ENCODE assay signal across 14 cellular contexts in the genomic region with DNA sequence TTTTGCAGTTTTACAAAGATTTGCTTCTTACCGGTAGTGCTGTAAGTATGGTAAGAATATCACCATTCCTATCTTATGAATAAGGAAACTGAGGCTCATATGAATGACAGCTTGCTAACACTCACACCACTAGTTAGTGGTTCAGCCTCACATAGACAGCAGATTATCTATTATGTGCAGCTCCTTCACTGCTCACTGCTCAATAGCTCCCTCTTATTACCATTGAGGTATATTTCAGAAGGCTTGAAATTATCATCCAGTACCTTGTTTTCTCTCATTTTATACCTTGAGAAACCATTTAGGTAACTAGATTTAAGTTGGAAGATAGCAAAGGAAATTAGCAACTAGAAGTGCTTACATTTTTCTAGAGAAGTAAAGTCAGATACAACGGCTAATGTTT. TPM values are rescaled to one million over a fixed set of nuclear protein-coding genes. Genes with fewer than 3 reads are reported as not detected.
DNase-seq lines count a peak whose midpoint lies in the region; ATAC-seq, FAIRE-seq and TF ChIP-seq lines count a peak whose summit lies in the region.
"Had no signal": no experiment of that assay in that cellular context is flagged by ENCODE, and none has a peak within 500 bp of the region (broad histone marks: within the 10 kb centered on the region; RNA-seq: fewer than 3 reads in every experiment).

No MANE protein-coding gene starts in this region.

- H4K20me1 ChIP-seq in DND-41 (ENCODE audit: insufficient read depth, low read length): no peaks in the 10 kb centered on the region; the same call in 1 of the 2 replicates

- no peaks in the 10 kb centered on the region for H3K9me3 ChIP-seq in DND-41 (ENCODE audit: insufficient read depth, low read length, severe bottlenecking)
- no peaks in the 10 kb centered on the region for H3K9me3 ChIP-seq in small intestine (ENCODE audit: control insufficient read depth, low read depth)
- H3K9me3 ChIP-seq: tibial nerve had no signal

- no peak overlapping the region for H2AFZ ChIP-seq in DND-41 (ENCODE audit: low read depth, low read length)

- no peaks in the 10 kb centered on the region for H3K27me3 Mint-ChIP-seq in CD14-positive monocyte (ENCODE audit: low read depth in 3 of 3)
- H3K27me3 Mint-ChIP-seq: activated T-cell treated with anti-CD3 and anti-CD28 coated beads, Interleukin-2, amount 50 U/mL, for 24 hours; T-cell had no signal

- H3K36me3 Mint-ChIP-seq in CD14-positive monocyte: peaks cover 47 to 49% of the 10 kb centered on the region in 2 donors

- peak; percentile 34 for TF ChIP-seq RAD21 in Ishikawa (IDR thresholded peaks at IDR 0.05; ENCODE audit: low read depth)

- no peak for FAIRE-seq in small intestine (lab: Jason Lieb, UNC)

- H3K4me1 ChIP-seq in DND-41 (ENCODE audit: insufficient read depth, low read length) (no peaks in the 10 kb centered on the region), small intestine (ENCODE audit: control insufficient read depth in 2 of 2, insufficient read depth in 1 of 2, low read depth in 1 of 2, low read length in 1 of 2) (no peaks in the 10 kb centered on the region)

- peak; percentile 12 for TF ChIP-seq CTCF in DND-41 (IDR thresholded peaks at IDR 0.05; ENCODE audit: borderline replicate concordance, extremely low read depth, low read length, poor library complexity, severe bottlenecking)
- no peak for TF ChIP-seq CTCF in CD14-positive monocyte (IDR thresholded peaks at IDR 0.05)

- DNase-seq in DND-41 (no peak), SHP77 treated with DMSO at 0.1 percent for 48 hours (lab: John Stamatoyannopoulos, UW) (peak; percentile 43), left lobe of liver (ENCODE audit: low spot score) (no peak), small intestine (no peak), CD14-positive monocyte (ENCODE audit: low spot score) (no peak)
- no peak for DNase-seq in activated naive CD4-positive, alpha-beta T cell treated with Interleukin-2 at 50 U/mL for 16 hours
- DNase-seq: activated CD4-positive, alpha-beta T cell treated with anti-CD3 and anti-CD28 coated beads for 4 hours; activated T-cell treated with anti-CD3 and anti-CD28 coated beads, Interleukin-2, amount 50 U/mL, for 24 hours; aorta; effector CD4-positive, alpha-beta T cell; T-cell had no signal

- no peaks in the 10 kb centered on the region for H3K4me1 Mint-ChIP-seq in CD14-positive monocyte
- H3K4me1 Mint-ChIP-seq: nephron had no signal

- 64 to 71% (median 71%) methylated on average over 2 of the region's 2 CpGs for WGBS in small intestine, 3 donors

- H3K27ac Mint-ChIP-seq in CD14-positive monocyte: no peak overlapping the region
- H3K27ac Mint-ChIP-seq: activated T-cell treated with anti-CD3 and anti-CD28 coated beads, Interleukin-2, amount 50 U/mL, for 24 hours; nephron; T-cell had no signal

- H3K79me2 ChIP-seq in DND-41 (ENCODE audit: insufficient read depth, low read length): peaks cover 19% of the 10 kb centered on the region; the same call in 1 of the 2 replicates

- H3K4me3 ChIP-seq in DND-41 (ENCODE audit: low read depth in 1 of 2, low read length in 2 of 2) (no peak overlapping the region), small intestine (ENCODE audit: low read depth in 1 of 2, low read length in 2 of 2) (no peak overlapping the region)
- H3K4me3 ChIP-seq: tibial nerve had no signal

- no peak for TF ChIP-seq EP300 in Ishikawa (IDR thresholded peaks at IDR 0.05; ENCODE audit: borderline replicate concordance)

- no peak overlapping the region for H3K4me3 Mint-ChIP-seq in CD14-positive monocyte
- H3K4me3 Mint-ChIP-seq: activated T-cell treated with anti-CD3 and anti-CD28 coated beads, Interleukin-2, amount 50 U/mL, for 24 hours; nephron; T-cell had no signal

- no peak overlapping the region for H3K4me2 ChIP-seq in DND-41 (ENCODE audit: insufficient read depth, low read length)

- no peak overlapping the region for H3K9ac ChIP-seq in DND-41 (ENCODE audit: low read depth, low read length)

- ATAC-seq in DND-41 (ENCODE audit: insufficient read depth, low read depth): no peak
- peak; percentile 66 for ATAC-seq in left lobe of liver
- ATAC-seq: T-cell had no signal

- intact Hi-C loops in CD14-positive monocyte (cut with micrococcal nuclease): no loop called here

- peaks cover 0 to 8% (median 5%) of the 10 kb centered on the region in 7 donors for H3K9me3 Mint-ChIP-seq in CD14-positive monocyte
- H3K9me3 Mint-ChIP-seq: activated T-cell treated with anti-CD3 and anti-CD28 coated beads, Interleukin-2, amount 50 U/mL, for 24 hours; T-cell had no signal

- H3K27me3 ChIP-seq in DND-41 (ENCODE audit: insufficient read depth, low read length, poor library complexity): no peaks in the 10 kb centered on the region
- H3K27me3 ChIP-seq in small intestine (ENCODE audit: control insufficient read depth in 2 of 2, insufficient read depth in 2 of 2, low read length in 2 of 2): no peaks in the 10 kb centered on the region
- H3K27me3 ChIP-seq: tibial nerve had no signal

- H3K27ac ChIP-seq in DND-41 (ENCODE audit: low read length): no peak overlapping the region
- no peak overlapping the region for H3K27ac ChIP-seq in small intestine (ENCODE audit: low read depth in 1 of 2, low read length in 1 of 2)
- H3K27ac ChIP-seq: tibial nerve had no signal

- H3K36me3 ChIP-seq in DND-41 (ENCODE audit: insufficient read depth, low read length) (peaks cover 68% of the 10 kb centered on the region), small intestine (ENCODE audit: control insufficient read depth in 2 of 2, insufficient read depth in 2 of 2, low read length in 2 of 2) (peaks cover 0 to 10% of the 10 kb centered on the region in 2 donors)

TF ChIP-seq in Ishikawa, 13 proteins besides CTCF, POLR2A, EP300 and RAD21:
- TF ChIP-seq TCF12 (IDR thresholded peaks at IDR 0.05; ENCODE audit: low read depth) (no peak), TEAD4 (IDR thresholded peaks at IDR 0.05) (no peak)
- TF ChIP-seq, protein P1, sequence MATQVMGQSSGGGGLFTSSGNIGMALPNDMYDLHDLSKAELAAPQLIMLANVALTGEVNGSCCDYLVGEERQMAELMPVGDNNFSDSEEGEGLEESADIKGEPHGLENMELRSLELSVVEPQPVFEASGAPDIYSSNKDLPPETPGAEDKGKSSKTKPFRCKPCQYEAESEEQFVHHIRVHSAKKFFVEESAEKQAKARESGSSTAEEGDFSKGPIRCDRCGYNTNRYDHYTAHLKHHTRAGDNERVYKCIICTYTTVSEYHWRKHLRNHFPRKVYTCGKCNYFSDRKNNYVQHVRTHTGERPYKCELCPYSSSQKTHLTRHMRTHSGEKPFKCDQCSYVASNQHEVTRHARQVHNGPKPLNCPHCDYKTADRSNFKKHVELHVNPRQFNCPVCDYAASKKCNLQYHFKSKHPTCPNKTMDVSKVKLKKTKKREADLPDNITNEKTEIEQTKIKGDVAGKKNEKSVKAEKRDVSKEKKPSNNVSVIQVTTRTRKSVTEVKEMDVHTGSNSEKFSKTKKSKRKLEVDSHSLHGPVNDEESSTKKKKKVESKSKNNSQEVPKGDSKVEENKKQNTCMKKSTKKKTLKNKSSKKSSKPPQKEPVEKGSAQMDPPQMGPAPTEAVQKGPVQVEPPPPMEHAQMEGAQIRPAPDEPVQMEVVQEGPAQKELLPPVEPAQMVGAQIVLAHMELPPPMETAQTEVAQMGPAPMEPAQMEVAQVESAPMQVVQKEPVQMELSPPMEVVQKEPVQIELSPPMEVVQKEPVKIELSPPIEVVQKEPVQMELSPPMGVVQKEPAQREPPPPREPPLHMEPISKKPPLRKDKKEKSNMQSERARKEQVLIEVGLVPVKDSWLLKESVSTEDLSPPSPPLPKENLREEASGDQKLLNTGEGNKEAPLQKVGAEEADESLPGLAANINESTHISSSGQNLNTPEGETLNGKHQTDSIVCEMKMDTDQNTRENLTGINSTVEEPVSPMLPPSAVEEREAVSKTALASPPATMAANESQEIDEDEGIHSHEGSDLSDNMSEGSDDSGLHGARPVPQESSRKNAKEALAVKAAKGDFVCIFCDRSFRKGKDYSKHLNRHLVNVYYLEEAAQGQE (IDR thresholded peaks at IDR 0.05; ENCODE audit: low read depth): no peak

RNA-seq across cellular contexts. Expression of gene RIC8B, which starts 15.5 kb away (rescaled TPM):
- total RNA-seq in left lobe of liver: 9.6 TPM
- 1 to 10 TPM; 3.0 to 5.9 (median 4.9) TPM for polyA plus RNA-seq in small intestine
- polyA plus RNA-seq in CD14-positive monocyte: 1 to 10 TPM; 2.7 TPM
